Comparison of ENCODE assay signal across 23 cellular contexts in genomic region chr11:88139865-88140264, GRCh38.
"Had no signal": no experiment of that assay in that cellular context is flagged by ENCODE, and none has a peak within 500 bp of the region (broad histone marks: within the 10 kb centered on the region; RNA-seq: fewer than 3 reads in every experiment).

No MANE protein-coding gene starts in this region.

- H3K27me3 ChIP-seq: dorsolateral prefrontal cortex, esophagus muscularis mucosa, foreskin keratinocyte, gastroesophageal sphincter, heart left ventricle, hepatocyte, left lung had no signal

- FAIRE-seq: colon, endothelial cell of umbilical vein, frontal cortex, kidney had no signal

- H3K4me1 Mint-ChIP-seq: immature natural killer cell had no signal

- H3K36me3 ChIP-seq: esophagus muscularis mucosa, gastroesophageal sphincter, heart left ventricle, left lung, lower lobe of right lung had no signal

- H3K4me3 Mint-ChIP-seq: immature natural killer cell had no signal

- H3K27ac Mint-ChIP-seq: immature natural killer cell had no signal

- H3K4me3 ChIP-seq: coronary artery, dorsolateral prefrontal cortex, esophagus muscularis mucosa, gastroesophageal sphincter, heart left ventricle, hepatocyte, left lung, lower lobe of right lung had no signal

- DNase-seq: dermis blood vessel endothelial cell; dorsolateral prefrontal cortex; effector CD4-positive, alpha-beta T cell; effector memory CD4-positive, alpha-beta T cell; foreskin keratinocyte; heart left ventricle; hypothalamus; immature natural killer cell; islet precursor cell; kidney; kidney glomerular epithelial cell; left lung; left ventricle myocardium superior; lower lobe of right lung; mesenchymal stem cell; midbrain had no signal

- H3K79me2 ChIP-seq: hepatocyte had no signal

- H3K9me3 ChIP-seq: esophagus muscularis mucosa, gastroesophageal sphincter, heart left ventricle, left lung, lower lobe of right lung had no signal

- H3K4me1 ChIP-seq: esophagus muscularis mucosa, foreskin keratinocyte, gastroesophageal sphincter, heart left ventricle, left lung, lower lobe of right lung had no signal

- H3K4me2 ChIP-seq: hepatocyte had no signal

- H3K27ac ChIP-seq: coronary artery, dorsolateral prefrontal cortex, esophagus muscularis mucosa, foreskin keratinocyte, gastroesophageal sphincter, heart left ventricle, hepatocyte, left lung, lower lobe of right lung had no signal

- H3K9me3 Mint-ChIP-seq: immature natural killer cell had no signal

- H2AFZ ChIP-seq: hepatocyte had no signal

- ATAC-seq: foreskin keratinocyte, gastroesophageal sphincter, heart left ventricle, left lung, left ventricle myocardium superior, lower lobe of right lung had no signal
